In genomic region chr5:133420440-133421301, GRCh38 we compare ENCODE assay signal across 9 cellular contexts.
DNase-seq lines count a peak whose midpoint lies in the region; ATAC-seq and TF ChIP-seq lines count a peak whose summit lies in the region.
"Had no signal": no experiment of that assay in that cellular context is flagged by ENCODE, and none has a peak within 500 bp of the region (broad histone marks: within the 10 kb centered on the region; RNA-seq: fewer than 3 reads in every experiment).

No MANE protein-coding gene starts in this region.

- peaks cover 10% of the 10 kb centered on the region for H3K4me1 ChIP-seq in vagina

- H3K9me3 Mint-ChIP-seq in natural killer cell treated with Interleukin-12 subunit alpha and Interleukin-12 subunit beta and Interleukin-15 and Interleukin-18, amount 100 ng/mL, for 72 hours = no peaks in the 10 kb centered on the region
- H3K9me3 Mint-ChIP-seq in natural killer cell = no peaks in the 10 kb centered on the region

- peaks cover 5 to 7% of the 10 kb centered on the region in 2 donors for H3K4me1 Mint-ChIP-seq in natural killer cell treated with Interleukin-12 subunit alpha and Interleukin-12 subunit beta and Interleukin-15 and Interleukin-18, amount 100 ng/mL, for 72 hours (ENCODE audit: low read depth in 2 of 2)
- peaks cover 6 to 9% of the 10 kb centered on the region in 2 donors for H3K4me1 Mint-ChIP-seq in natural killer cell

- H3K36me3 ChIP-seq in vagina = no peaks in the 10 kb centered on the region
- H3K36me3 ChIP-seq: BLaER1 treated with 17β-estradiol and CSF1 and Interleukin-3, amounts not matched to agents 10 nM and 100 nM had no signal

- H3K27ac ChIP-seq in vagina = no peak overlapping the region
- H3K27ac ChIP-seq: BLaER1 treated with 17β-estradiol and CSF1 and Interleukin-3, amounts not matched to agents 10 nM and 100 nM had no signal

- TF ChIP-seq POLR2A in vagina (IDR thresholded peaks at IDR 0.05) = no peak

- no peak overlapping the region for H3K4me3 Mint-ChIP-seq in natural killer cell treated with Interleukin-12 subunit alpha and Interleukin-12 subunit beta and Interleukin-15 and Interleukin-18, amount 100 ng/mL, for 72 hours
- no peak overlapping the region for H3K4me3 Mint-ChIP-seq in natural killer cell
- H3K4me3 Mint-ChIP-seq: CD4-positive, CD25-positive, alpha-beta regulatory T cell had no signal

- H3K9me3 ChIP-seq in vagina = no peaks in the 10 kb centered on the region
- H3K9me3 ChIP-seq: BLaER1 treated with 17β-estradiol and CSF1 and Interleukin-3, amounts not matched to agents 10 nM and 100 nM had no signal

- intact Hi-C loops in natural killer cell (cut with micrococcal nuclease) = no loop called here
- intact Hi-C loops in vagina (cut with DNase I) = no loop called here

- ATAC-seq in natural killer cell treated with Interleukin-12 subunit alpha and Interleukin-12 subunit beta and Interleukin-15 and Interleukin-18, amount 100 ng/mL, for 72 hours = peak in 1 of 2 donors; percentile 38
- no peak for ATAC-seq in natural killer cell

- peaks cover 27 to 43% of the 10 kb centered on the region in 2 donors for H3K27me3 Mint-ChIP-seq in natural killer cell treated with Interleukin-12 subunit alpha and Interleukin-12 subunit beta and Interleukin-15 and Interleukin-18, amount 100 ng/mL, for 72 hours
- peaks cover 8 to 49% of the 10 kb centered on the region in 2 donors for H3K27me3 Mint-ChIP-seq in natural killer cell (ENCODE audit: low read depth in 2 of 2)

- TF ChIP-seq CTCF in natural killer cell (IDR thresholded peaks at IDR 0.05) (no peak), vagina (IDR thresholded peaks at IDR 0.05) (no peak)

- peak; percentile 35 for DNase-seq in natural killer cell treated with Interleukin-12 subunit alpha and Interleukin-12 subunit beta and Interleukin-15 and Interleukin-18, amount 100 ng/mL, for 72 hours (ENCODE audit: low spot score)
- DNase-seq in natural killer cell = no peak
- DNase-seq in ecto neural progenitor cell (ENCODE audit: low spot score) = peak; percentile 22
- DNase-seq in islet precursor cell = peak; percentile 32
- DNase-seq in vagina (ENCODE audit: extremely low spot score in 2 of 2) = peak; percentile 77 to 94
- no peak for DNase-seq in hippocampal formation (lab: John Stamatoyannopoulos, UW)
- no peak for DNase-seq in DMS153 (lab: John Stamatoyannopoulos, UW)

- H3K27me3 ChIP-seq in vagina = no peaks in the 10 kb centered on the region
- H3K27me3 ChIP-seq: BLaER1 treated with 17β-estradiol and CSF1 and Interleukin-3, amounts not matched to agents 10 nM and 100 nM had no signal

- H3K4me3 ChIP-seq in vagina = no peak overlapping the region
- H3K4me3 ChIP-seq: BLaER1 treated with 17β-estradiol and CSF1 and Interleukin-3, amounts not matched to agents 10 nM and 100 nM had no signal

- no peak overlapping the region for H3K27ac Mint-ChIP-seq in natural killer cell treated with Interleukin-12 subunit alpha and Interleukin-12 subunit beta and Interleukin-15 and Interleukin-18, amount 100 ng/mL, for 72 hours
- H3K27ac Mint-ChIP-seq in natural killer cell = no peak overlapping the region

- H3K36me3 Mint-ChIP-seq in natural killer cell treated with Interleukin-12 subunit alpha and Interleukin-12 subunit beta and Interleukin-15 and Interleukin-18, amount 100 ng/mL, for 72 hours = no peaks in the 10 kb centered on the region
- H3K36me3 Mint-ChIP-seq in natural killer cell = no peaks in the 10 kb centered on the region
- H3K36me3 Mint-ChIP-seq: CD4-positive, CD25-positive, alpha-beta regulatory T cell had no signal

Comparison
In these comparisons a context has a peak if more than half of its experiments do, and no peak if none do; other contexts are left out.
1. DNase-seq: peak in natural killer cell treated with Interleukin-12 subunit alpha and Interleukin-12 subunit beta and Interleukin-15 and Interleukin-18, amount 100 ng/mL, for 72 hours (single experiment), ecto neural progenitor cell (single experiment), islet precursor cell (single experiment) and vagina (2 of 2); none in natural killer cell (single experiment), hippocampal formation (0 of 2) and DMS153 (single experiment).